Comparison of ENCODE assay signal across 8 cellular contexts in the genomic region with DNA sequence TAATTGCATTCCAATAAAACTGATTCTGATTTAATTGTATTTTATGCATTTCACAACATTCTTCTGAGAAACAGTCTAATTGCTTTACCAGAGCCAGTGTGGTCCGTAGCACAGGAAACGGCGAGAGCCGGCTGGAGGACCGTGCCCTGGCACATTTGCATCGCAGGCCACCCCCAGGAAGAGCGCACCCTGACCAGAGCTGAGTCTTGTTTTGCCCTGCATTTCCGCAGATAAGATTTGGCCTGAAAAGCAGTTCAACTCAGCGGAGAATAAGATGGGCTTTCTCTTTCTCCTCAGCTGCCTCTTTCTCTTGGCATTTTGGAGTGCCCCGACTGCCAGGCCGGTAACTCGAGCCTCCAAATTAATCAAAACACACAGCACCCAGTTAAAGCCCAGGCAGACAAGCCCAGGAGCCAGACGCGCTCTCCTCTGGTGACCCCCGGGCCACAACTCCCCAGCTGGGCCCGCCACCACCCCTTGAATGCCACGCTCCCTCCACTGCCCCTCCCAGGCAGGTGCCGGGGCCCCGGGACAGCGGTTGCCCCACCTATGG. TPM values are rescaled to one million over a fixed set of nuclear protein-coding genes. Genes with fewer than 3 reads are reported as not detected.
DNase-seq lines count a peak whose midpoint lies in the region; ATAC-seq and TF ChIP-seq lines count a peak whose summit lies in the region.

No MANE protein-coding gene starts in this region.

- intact Hi-C loops in MCF 10A (cut with micrococcal nuclease) (no loop called here), lower leg skin (cut with DNase I; ENCODE audit: low total_unique reads) (no loop called here)

- no peaks in the 10 kb centered on the region for H3K36me3 ChIP-seq in SJCRH30

- H3K27ac ChIP-seq in SJCRH30 = no peak overlapping the region

- no peaks in the 10 kb centered on the region for H3K27me3 ChIP-seq in SJCRH30

- peaks cover 6% of the 10 kb centered on the region for H3K9me3 Mint-ChIP-seq in MCF 10A (ENCODE audit: unreplicated experiment)

- peak overlapping the region; percentile 23 for H3K4me3 ChIP-seq in lower leg skin (ENCODE audit: low read depth, poor library complexity, severe bottlenecking)
- H3K4me3 ChIP-seq in SJCRH30 = no peak overlapping the region

- 1 to 2% methylated on average over 16 to 20 of the region's 20 CpGs for WGBS in lower leg skin, 2 donors

- H3K4me1 ChIP-seq in SJCRH30 = no peaks in the 10 kb centered on the region

- POLR2A ChIA-PET in MCF 10A (lab: Yijun Ruan, JAX) = no interaction called here

- H3K27me3 Mint-ChIP-seq in MCF 10A (ENCODE audit: insufficient read depth, unreplicated experiment) = peaks cover 48% of the 10 kb centered on the region

- CTCF ChIA-PET in MCF 10A (lab: Yijun Ruan, JAX) = interaction anchor here (0.6 to 3.5 kb wide), 3 partner anchors 13 to 1561 kb away, joined by 3 to 15 read pairs (median 3); no protein-coding TSS in a partner anchor

- TF ChIP-seq POLR2A in lower leg skin (IDR thresholded peaks at IDR 0.05) (no peak), erythroblast (IDR thresholded peaks at IDR 0.05; ENCODE audit: low read length) (no peak)

- no peak for TF ChIP-seq CTCF in MCF 10A (IDR thresholded peaks at IDR 0.05; ENCODE audit: unreplicated experiment)
- TF ChIP-seq CTCF in lower leg skin (IDR thresholded peaks at IDR 0.05) = no peak

- H3K4me3 Mint-ChIP-seq in MCF 10A (ENCODE audit: unreplicated experiment) = peak overlapping the region; percentile 71

- no peaks in the 10 kb centered on the region for H3K4me1 Mint-ChIP-seq in MCF 10A (ENCODE audit: insufficient read depth, unreplicated experiment)

- ATAC-seq in GM19467 (IDR thresholded peaks at IDR 0.05; ENCODE audit: unreplicated experiment) (peak; percentile 79), HG03457 (IDR thresholded peaks at IDR 0.05; ENCODE audit: unreplicated experiment) (peak; percentile 80)

- no TSS peak for BruUV-seq in MCF 10A (replicated peaks; lab: Mats Ljungman, UMichigan)

- H3K36me3 Mint-ChIP-seq in MCF 10A (ENCODE audit: insufficient read depth, unreplicated experiment) = no peaks in the 10 kb centered on the region

- no peak overlapping the region for H3K27ac Mint-ChIP-seq in MCF 10A (ENCODE audit: low read depth, unreplicated experiment)

- DNase-seq in GM03348 (ENCODE audit: low spot score) (peak; percentile 11), MCF 10A (ENCODE audit: unreplicated experiment) (peak; percentile 16), lower leg skin (ENCODE audit: low spot score in 2 of 2) (no peak), SJCRH30 (no peak), erythroblast (lab: John Stamatoyannopoulos, UW) (no peak), NCI-H2227 (lab: John Stamatoyannopoulos, UW; ENCODE audit: unreplicated experiment) (no peak)

- H3K9me3 ChIP-seq in SJCRH30 (replicated peaks) = no peaks in the 10 kb centered on the region

RNA-seq across cellular contexts. Expression of a gene that starts 0.5 kb away (rescaled TPM):
- 0.25 and 0.30 TPM in 2 replicates for total RNA-seq in MCF 10A (2022)
- total RNA-seq in lower leg skin = under 1 TPM; 0.04 to 0.58 (median 0.18) TPM
- total RNA-seq in SJCRH30 (2014; rRNA removed; shearing (Covaris generic)) = not detected in 2 replicates

RNA-seq across cellular contexts. Expression of a gene that starts 0.9 kb away (rescaled TPM):
- total RNA-seq in MCF 10A (2022) (0.12 and 0.49 TPM in 2 replicates), lower leg skin (under 1 TPM; 0.08 to 0.56 (median 0.24) TPM)
- 0.03 and 0.34 TPM in 2 replicates for total RNA-seq in SJCRH30 (2014; rRNA removed; shearing (Covaris generic))

Comparison
In these comparisons a context has a peak if more than half of its experiments do, and no peak if none do; other contexts are left out.
1. DNase-seq: peak in GM03348 (single experiment) and MCF 10A (single experiment); none in lower leg skin (0 of 2), SJCRH30 (0 of 2), erythroblast (0 of 2) and NCI-H2227 (single experiment).